In genomic region chr11:1388763-1389102, GRCh38 we compare ENCODE assay signal across 8 cellular contexts. TPM values are rescaled to one million over a fixed set of nuclear protein-coding genes. Genes with fewer than 3 reads are reported as not detected.
DNase-seq lines count a peak whose midpoint lies in the region; FAIRE-seq lines count a peak whose summit lies in the region.

No MANE protein-coding gene starts in this region.

- H3K9ac ChIP-seq in iPS-20b (ENCODE audit: low read depth, low read length), result peak overlapping the region; percentile 80; the same call in 1 of the 2 replicates

- H3K27me3 ChIP-seq in iPS-20b (ENCODE audit: insufficient read depth, low read length), result peaks cover 31% of the 10 kb centered on the region

- no peaks in the 10 kb centered on the region for H3K36me3 ChIP-seq in iPS-20b (ENCODE audit: insufficient read depth, low read depth, low read length)

- peaks cover 2% of the 10 kb centered on the region for H3K4me1 Mint-ChIP-seq in T-helper 1 cell treated with Interleukin-12 subunit alpha and Interleukin-12 subunit beta and Interleukin-4 antibody, amounts not matched to agents 30 μg/mL and 1 μg/mL, for 36 hours (ENCODE audit: low read depth)
- H3K4me1 Mint-ChIP-seq in activated naive CD8-positive, alpha-beta T cell treated with anti-CD3 and anti-CD28 coated beads for 36 hours, result peaks cover 9% of the 10 kb centered on the region

- no peak overlapping the region for H3K27ac ChIP-seq in iPS-20b (ENCODE audit: low read length)
- H3K27ac ChIP-seq in substantia nigra (ENCODE audit: low read depth, low read length, poor library complexity, severe bottlenecking), result peak overlapping the region; percentile 77

- H3K4me1 ChIP-seq in iPS-20b (ENCODE audit: insufficient read depth, low read length), result peaks cover 4% of the 10 kb centered on the region; the same call in 1 of the 2 replicates

- H3K36me3 Mint-ChIP-seq in T-helper 1 cell treated with Interleukin-12 subunit alpha and Interleukin-12 subunit beta and Interleukin-4 antibody, amounts not matched to agents 30 μg/mL and 1 μg/mL, for 36 hours (ENCODE audit: low read depth), result no peaks in the 10 kb centered on the region
- no peaks in the 10 kb centered on the region for H3K36me3 Mint-ChIP-seq in activated naive CD8-positive, alpha-beta T cell treated with anti-CD3 and anti-CD28 coated beads for 36 hours

- no peaks in the 10 kb centered on the region for H3K9me3 ChIP-seq in iPS-20b (ENCODE audit: insufficient read depth, low read depth, low read length)

- no peak overlapping the region for H3K27ac Mint-ChIP-seq in T-helper 1 cell treated with Interleukin-12 subunit alpha and Interleukin-12 subunit beta and Interleukin-4 antibody, amounts not matched to agents 30 μg/mL and 1 μg/mL, for 36 hours
- H3K27ac Mint-ChIP-seq in activated naive CD8-positive, alpha-beta T cell treated with anti-CD3 and anti-CD28 coated beads for 36 hours, result no peak overlapping the region

- H3K27me3 Mint-ChIP-seq in T-helper 1 cell treated with Interleukin-12 subunit alpha and Interleukin-12 subunit beta and Interleukin-4 antibody, amounts not matched to agents 30 μg/mL and 1 μg/mL, for 36 hours (ENCODE audit: low read depth), result peaks cover 46% of the 10 kb centered on the region
- peaks cover 28% of the 10 kb centered on the region for H3K27me3 Mint-ChIP-seq in activated naive CD8-positive, alpha-beta T cell treated with anti-CD3 and anti-CD28 coated beads for 36 hours

- no peaks in the 10 kb centered on the region for H3K9me3 Mint-ChIP-seq in T-helper 1 cell treated with Interleukin-12 subunit alpha and Interleukin-12 subunit beta and Interleukin-4 antibody, amounts not matched to agents 30 μg/mL and 1 μg/mL, for 36 hours
- H3K9me3 Mint-ChIP-seq in activated naive CD8-positive, alpha-beta T cell treated with anti-CD3 and anti-CD28 coated beads for 36 hours, result no peaks in the 10 kb centered on the region

- peak overlapping the region; percentile 70 for H3K4me3 ChIP-seq in iPS-20b (ENCODE audit: low read length)

- FAIRE-seq in frontal cortex (lab: Jason Lieb, UNC), result no peak

- peak overlapping the region; percentile 17 for H3K4me3 Mint-ChIP-seq in T-helper 1 cell treated with Interleukin-12 subunit alpha and Interleukin-12 subunit beta and Interleukin-4 antibody, amounts not matched to agents 30 μg/mL and 1 μg/mL, for 36 hours
- H3K4me3 Mint-ChIP-seq in activated naive CD8-positive, alpha-beta T cell treated with anti-CD3 and anti-CD28 coated beads for 36 hours, result peak overlapping the region; percentile 68

- DNase-seq in T-helper 1 cell (no peak), substantia nigra (lab: John Stamatoyannopoulos, UW) (no peak), frontal cortex (ENCODE audit: low spot score in 2 of 2) (no peak), superior temporal gyrus (ENCODE audit: extremely low spot score) (no peak)
- no peak for DNase-seq in activated naive CD8-positive, alpha-beta T cell treated with anti-CD3 and anti-CD28 coated beads for 36 hours
- no peak for DNase-seq in stimulated activated CD4-positive, alpha-beta T cell treated with anti-CD3 and anti-CD28 coated beads, Interleukin-15, amount 100 ng/mL, for 24 hours

RNA-seq across cellular contexts. Expression of gene BRSK2, which starts 1.0 kb away (rescaled TPM):
- under 1 TPM; 0.46 to 0.97 TPM for total RNA-seq in activated naive CD8-positive, alpha-beta T cell treated with anti-CD3 and anti-CD28 coated beads for 36 hours
- total RNA-seq in frontal cortex, result 35.9 TPM

Comparison
In these comparisons a context has a peak if more than half of its experiments do, and no peak if none do; other contexts are left out.
1. RNA of gene BRSK2, which starts 1.0 kb away (total RNA-seq): 35.9 TPM in frontal cortex (single experiment); 0.46 to 0.97 TPM in activated naive CD8-positive, alpha-beta T cell treated with anti-CD3 and anti-CD28 coated beads for 36 hours; every median in the first group is over 10 times any median in the second.